Comparison of ENCODE assay signal across 8 cellular contexts in genomic region chr15:51776952-51777574, GRCh38. TPM values are rescaled to one million over a fixed set of nuclear protein-coding genes. Genes with fewer than 3 reads are reported as not detected.
DNase-seq lines count a peak whose midpoint lies in the region; ATAC-seq lines count a peak whose summit lies in the region.

No MANE protein-coding gene starts in this region.

- DNase-seq in G401 (ENCODE audit: low spot score) (peak; percentile 89), NCI-H524 (lab: John Stamatoyannopoulos, UW) (peak; percentile 71 to 84), ecto neural progenitor cell (ENCODE audit: low spot score) (peak; percentile 62), lung microvascular endothelial cell (ENCODE audit: low read depth in 2 of 2) (peak; percentile 82 to 88), NCI-H1930 (lab: John Stamatoyannopoulos, UW) (no peak)
- DNase-seq in activated CD4-positive, alpha-beta T cell treated with anti-CD3 and anti-CD28 coated beads for 48 hours: peak; percentile 69
- peak; percentile 24 to 34 for DNase-seq in stimulated activated CD8-positive, alpha-beta memory T cell treated with anti-CD3 and anti-CD28 coated beads, Interleukin-2, amount 100 ng/mL, for 1 hour (ENCODE audit: low read depth in 2 of 2)

- in situ Hi-C loops in G401 (cut with HindIII; ENCODE audit: low sequenced_read_pairs): no loop called here

- ATAC-seq in HG02642 (IDR thresholded peaks at IDR 0.05; ENCODE audit: poor library complexity, unreplicated experiment): peak; percentile 77

RNA-seq across cellular contexts. Expression of gene TMOD2, which starts 25.7 kb away (rescaled TPM):
- total RNA-seq in G401 (2014; rRNA removed; shearing (Covaris generic)): 0.03 TPM in 1 of 2 replicates, not detected in the other
- 13.5 and 29.2 TPM in 2 replicates for total RNA-seq in lung microvascular endothelial cell

RNA-seq across cellular contexts. Expression of gene LYSMD2, which starts 39.6 kb away (rescaled TPM):
- not detected in 2 replicates for total RNA-seq in G401 (2014; rRNA removed; shearing (Covaris generic))
- total RNA-seq in lung microvascular endothelial cell: 11.1 and 26.8 TPM in 2 replicates

RNA-seq across cellular contexts. Expression of gene TMOD3, which starts 52.4 kb away (rescaled TPM):
- 20.4 and 28.8 TPM in 2 replicates for total RNA-seq in G401 (2014; rRNA removed; shearing (Covaris generic))
- 42.3 and 57.1 TPM in 2 replicates for total RNA-seq in lung microvascular endothelial cell

Comparison
In these comparisons a context has a peak if more than half of its experiments do, and no peak if none do; other contexts are left out.
1. DNase-seq: peak in G401 (single experiment), NCI-H524 (2 of 2), activated CD4-positive, alpha-beta T cell treated with anti-CD3 and anti-CD28 coated beads for 48 hours (single experiment), ecto neural progenitor cell (single experiment), lung microvascular endothelial cell (2 of 2) and stimulated activated CD8-positive, alpha-beta memory T cell treated with anti-CD3 and anti-CD28 coated beads, Interleukin-2, amount 100 ng/mL, for 1 hour (2 of 2); none in NCI-H1930 (0 of 2).
2. RNA of gene TMOD2, which starts 25.7 kb away (total RNA-seq): 13.5 to 29.2 TPM in lung microvascular endothelial cell; 0.03 TPM in G401; every median in the first group is over 10 times any median in the second.
3. RNA of gene LYSMD2, which starts 39.6 kb away (total RNA-seq): 11.1 to 26.8 TPM in lung microvascular endothelial cell; not detected in G401; every median in the first group is over 10 times any median in the second.